2 cellular contexts compared by ENCODE assay signal in the genomic region with DNA sequence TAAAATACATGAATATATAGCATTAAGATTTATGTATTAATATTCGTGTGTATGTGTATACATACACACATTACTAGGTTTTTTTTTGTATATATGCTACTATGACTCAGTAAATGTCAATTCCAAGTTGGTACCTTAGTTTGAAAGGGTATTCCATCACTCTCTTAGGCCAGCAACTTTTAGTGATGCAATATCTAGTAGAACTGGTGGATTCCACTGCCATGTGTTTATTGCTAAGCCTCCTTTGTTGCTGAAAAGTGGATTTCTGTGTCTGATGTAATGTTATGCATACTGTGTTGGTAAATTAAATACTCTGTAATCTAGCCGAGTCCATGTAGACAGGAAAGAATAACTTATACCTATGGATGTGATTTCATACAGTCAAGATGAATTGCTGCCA.
TF ChIP-seq lines count a peak whose summit lies in the region.

No MANE protein-coding gene starts in this region.

TF ChIP-seq in SK-N-SH, 30 proteins besides CTCF, POLR2A, EP300 and RAD21 (continued from another document):
- TF ChIP-seq, protein P1, sequence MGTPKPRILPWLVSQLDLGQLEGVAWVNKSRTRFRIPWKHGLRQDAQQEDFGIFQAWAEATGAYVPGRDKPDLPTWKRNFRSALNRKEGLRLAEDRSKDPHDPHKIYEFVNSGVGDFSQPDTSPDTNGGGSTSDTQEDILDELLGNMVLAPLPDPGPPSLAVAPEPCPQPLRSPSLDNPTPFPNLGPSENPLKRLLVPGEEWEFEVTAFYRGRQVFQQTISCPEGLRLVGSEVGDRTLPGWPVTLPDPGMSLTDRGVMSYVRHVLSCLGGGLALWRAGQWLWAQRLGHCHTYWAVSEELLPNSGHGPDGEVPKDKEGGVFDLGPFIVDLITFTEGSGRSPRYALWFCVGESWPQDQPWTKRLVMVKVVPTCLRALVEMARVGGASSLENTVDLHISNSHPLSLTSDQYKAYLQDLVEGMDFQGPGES (IDR thresholded peaks at IDR 0.05; ENCODE audit: low read depth, low read length) = no peak
- TF ChIP-seq, protein P2, sequence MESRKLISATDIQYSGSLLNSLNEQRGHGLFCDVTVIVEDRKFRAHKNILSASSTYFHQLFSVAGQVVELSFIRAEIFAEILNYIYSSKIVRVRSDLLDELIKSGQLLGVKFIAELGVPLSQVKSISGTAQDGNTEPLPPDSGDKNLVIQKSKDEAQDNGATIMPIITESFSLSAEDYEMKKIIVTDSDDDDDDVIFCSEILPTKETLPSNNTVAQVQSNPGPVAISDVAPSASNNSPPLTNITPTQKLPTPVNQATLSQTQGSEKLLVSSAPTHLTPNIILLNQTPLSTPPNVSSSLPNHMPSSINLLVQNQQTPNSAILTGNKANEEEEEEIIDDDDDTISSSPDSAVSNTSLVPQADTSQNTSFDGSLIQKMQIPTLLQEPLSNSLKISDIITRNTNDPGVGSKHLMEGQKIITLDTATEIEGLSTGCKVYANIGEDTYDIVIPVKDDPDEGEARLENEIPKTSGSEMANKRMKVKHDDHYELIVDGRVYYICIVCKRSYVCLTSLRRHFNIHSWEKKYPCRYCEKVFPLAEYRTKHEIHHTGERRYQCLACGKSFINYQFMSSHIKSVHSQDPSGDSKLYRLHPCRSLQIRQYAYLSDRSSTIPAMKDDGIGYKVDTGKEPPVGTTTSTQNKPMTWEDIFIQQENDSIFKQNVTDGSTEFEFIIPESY (IDR thresholded peaks at IDR 0.05; ENCODE audit: borderline replicate concordance, low read depth) = no peak
- TF ChIP-seq YY1 (IDR thresholded peaks at IDR 0.05; ENCODE audit: low read depth) = no peak
- TF ChIP-seq RCOR1 (IDR thresholded peaks at IDR 0.05; ENCODE audit: low read length) = no peak
- no peak for TF ChIP-seq ELF1 (IDR thresholded peaks at IDR 0.05)
- TF ChIP-seq RFX5 (IDR thresholded peaks at IDR 0.05; ENCODE audit: low read length) = no peak
- TF ChIP-seq TEAD4 (IDR thresholded peaks at IDR 0.05; ENCODE audit: borderline replicate concordance, insufficient read depth) = no peak
- TF ChIP-seq RXRA (IDR thresholded peaks at IDR 0.05; ENCODE audit: borderline replicate concordance, low read depth) = no peak
- TF ChIP-seq, protein P3, sequence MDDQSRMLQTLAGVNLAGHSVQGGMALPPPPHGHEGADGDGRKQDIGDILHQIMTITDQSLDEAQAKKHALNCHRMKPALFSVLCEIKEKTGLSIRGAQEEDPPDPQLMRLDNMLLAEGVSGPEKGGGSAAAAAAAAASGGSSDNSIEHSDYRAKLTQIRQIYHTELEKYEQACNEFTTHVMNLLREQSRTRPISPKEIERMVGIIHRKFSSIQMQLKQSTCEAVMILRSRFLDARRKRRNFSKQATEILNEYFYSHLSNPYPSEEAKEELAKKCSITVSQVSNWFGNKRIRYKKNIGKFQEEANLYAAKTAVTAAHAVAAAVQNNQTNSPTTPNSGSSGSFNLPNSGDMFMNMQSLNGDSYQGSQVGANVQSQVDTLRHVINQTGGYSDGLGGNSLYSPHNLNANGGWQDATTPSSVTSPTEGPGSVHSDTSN (IDR thresholded peaks at IDR 0.05) = no peak
- no peak for TF ChIP-seq FOXM1 (IDR thresholded peaks at IDR 0.05; ENCODE audit: low read depth)
- TF ChIP-seq JUND (IDR thresholded peaks at IDR 0.05) = no peak
- TF ChIP-seq NRF1 (IDR thresholded peaks at IDR 0.05; ENCODE audit: low read depth, low read length) = no peak

TF ChIP-seq in SK-N-SH treated with all-trans-retinoic acid at 6 μM for 48 hours, 23 proteins besides CTCF, POLR2A, EP300 and RAD21 (continued from another document):
- TF ChIP-seq ZNF8 (CRISPR knock-in tag; IDR thresholded peaks at IDR 0.05) = no peak
- TF ChIP-seq, protein P4, sequence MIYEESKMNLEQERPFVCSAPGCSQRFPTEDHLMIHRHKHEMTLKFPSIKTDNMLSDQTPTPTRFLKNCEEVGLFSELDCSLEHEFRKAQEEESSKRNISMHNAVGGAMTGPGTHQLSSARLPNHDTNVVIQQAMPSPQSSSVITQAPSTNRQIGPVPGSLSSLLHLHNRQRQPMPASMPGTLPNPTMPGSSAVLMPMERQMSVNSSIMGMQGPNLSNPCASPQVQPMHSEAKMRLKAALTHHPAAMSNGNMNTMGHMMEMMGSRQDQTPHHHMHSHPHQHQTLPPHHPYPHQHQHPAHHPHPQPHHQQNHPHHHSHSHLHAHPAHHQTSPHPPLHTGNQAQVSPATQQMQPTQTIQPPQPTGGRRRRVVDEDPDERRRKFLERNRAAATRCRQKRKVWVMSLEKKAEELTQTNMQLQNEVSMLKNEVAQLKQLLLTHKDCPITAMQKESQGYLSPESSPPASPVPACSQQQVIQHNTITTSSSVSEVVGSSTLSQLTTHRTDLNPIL (CRISPR knock-in tag; IDR thresholded peaks at IDR 0.05; ENCODE audit: low read depth) = no peak
- TF ChIP-seq RARB (CRISPR knock-in tag; IDR thresholded peaks at IDR 0.05) = no peak
- no peak for TF ChIP-seq ZFP30 (CRISPR knock-in tag; IDR thresholded peaks at IDR 0.05)
- no peak for TF ChIP-seq ARNTL (CRISPR knock-in tag; IDR thresholded peaks at IDR 0.05; ENCODE audit: borderline replicate concordance, low read depth)
- no peak for TF ChIP-seq TOX (CRISPR knock-in tag; IDR thresholded peaks at IDR 0.05; ENCODE audit: borderline replicate concordance)
- TF ChIP-seq GLIS3 (CRISPR knock-in tag; IDR thresholded peaks at IDR 0.05) = no peak
- TF ChIP-seq, protein P5, sequence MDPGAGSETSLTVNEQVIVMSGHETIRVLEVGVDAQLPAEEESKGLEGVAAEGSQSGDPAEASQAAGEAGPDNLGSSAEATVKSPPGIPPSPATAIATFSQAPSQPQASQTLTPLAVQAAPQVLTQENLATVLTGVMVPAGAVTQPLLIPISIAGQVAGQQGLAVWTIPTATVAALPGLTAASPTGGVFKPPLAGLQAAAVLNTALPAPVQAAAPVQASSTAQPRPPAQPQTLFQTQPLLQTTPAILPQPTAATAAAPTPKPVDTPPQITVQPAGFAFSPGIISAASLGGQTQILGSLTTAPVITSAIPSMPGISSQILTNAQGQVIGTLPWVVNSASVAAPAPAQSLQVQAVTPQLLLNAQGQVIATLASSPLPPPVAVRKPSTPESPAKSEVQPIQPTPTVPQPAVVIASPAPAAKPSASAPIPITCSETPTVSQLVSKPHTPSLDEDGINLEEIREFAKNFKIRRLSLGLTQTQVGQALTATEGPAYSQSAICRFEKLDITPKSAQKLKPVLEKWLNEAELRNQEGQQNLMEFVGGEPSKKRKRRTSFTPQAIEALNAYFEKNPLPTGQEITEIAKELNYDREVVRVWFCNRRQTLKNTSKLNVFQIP (CRISPR knock-in tag; IDR thresholded peaks at IDR 0.05; ENCODE audit: borderline replicate concordance, low read depth) = no peak
- no peak for TF ChIP-seq ZNF565 (CRISPR knock-in tag; conservative IDR thresholded peaks at IDR 0.05; ENCODE audit: low read depth)
- TF ChIP-seq ESRRG (CRISPR knock-in tag; IDR thresholded peaks at IDR 0.05) = no peak
- TF ChIP-seq ZFP3 (CRISPR knock-in tag; IDR thresholded peaks at IDR 0.05) = no peak
